In genomic region chr6:37634238-37634826, GRCh38 we compare ENCODE assay signal across 31 cellular contexts.
"Had no signal": no experiment of that assay in that cellular context is flagged by ENCODE, and none has a peak within 500 bp of the region (broad histone marks: within the 10 kb centered on the region; RNA-seq: fewer than 3 reads in every experiment).

No MANE protein-coding gene starts in this region.

- ATAC-seq: activated naive CD4-positive, alpha-beta T cell treated with anti-CD3 and anti-CD28 coated beads, Interleukin-2, amount 50 U/mL, for 72 hours; activated T-cell treated with anti-CD3 and anti-CD28 coated beads, Interleukin-2, amount 50 U/mL, for 72 hours; foreskin keratinocyte; lower lobe of right lung; natural killer cell treated with Interleukin-12 subunit alpha and Interleukin-12 subunit beta and Interleukin-15 and Interleukin-18, amount 100 ng/mL, for 72 hours; stimulated activated naive B cell treated with anti-CD40 and anti-IgM and Interleukin-4, amounts not matched to agents 10 μg/mL and 1 μg/mL and 100 μg/mL, for 72 hours; WTC11 had no signal

- H3K4me3 ChIP-seq: cardiac muscle cell, esophagus muscularis mucosa, heart right ventricle, lower lobe of right lung, ovary, prostate gland, smooth muscle cell, stomach, thyroid gland, upper lobe of left lung had no signal

- H3K36me3 ChIP-seq: cardiac muscle cell, esophagus muscularis mucosa, heart right ventricle, lower lobe of right lung, neutrophil, ovary, prostate gland, stomach, thyroid gland, upper lobe of left lung had no signal

- H3K4me1 ChIP-seq: esophagus muscularis mucosa, lower lobe of right lung, prostate gland, stomach, thyroid gland, upper lobe of left lung had no signal

- H3K9me3 Mint-ChIP-seq: activated naive CD4-positive, alpha-beta T cell treated with anti-CD3 and anti-CD28 coated beads, Interleukin-2, amount 50 U/mL, for 72 hours; activated T-cell treated with anti-CD3 and anti-CD28 coated beads, Interleukin-2, amount 50 U/mL, for 72 hours; dendritic cell treated with granulocyte-macrophage colony-stimulating factor and Interleukin-4, amounts not matched to agents 40 ng/mL and 50 ng/mL, for 4 days; endodermal cell; natural killer cell treated with Interleukin-12 subunit alpha and Interleukin-12 subunit beta and Interleukin-15 and Interleukin-18, amount 100 ng/mL, for 72 hours; stimulated activated naive B cell treated with anti-CD40 and anti-IgM and Interleukin-4, amounts not matched to agents 10 μg/mL and 1 μg/mL and 100 μg/mL, for 72 hours; T-helper 1 cell treated with Interleukin-12 subunit alpha and Interleukin-12 subunit beta and Interleukin-4 antibody, amounts not matched to agents 30 μg/mL and 1 μg/mL, for 36 hours; WTC11 had no signal

- DNase-seq: activated CD4-positive, alpha-beta T cell treated with anti-CD3 and anti-CD28 coated beads for 1 hour; activated CD4-positive, alpha-beta T cell treated with anti-CD3 and anti-CD28 coated beads, Interleukin-2, amount 50 U/mL, for 4 hours; activated naive CD4-positive, alpha-beta T cell; activated T-cell treated with anti-CD3 and anti-CD28 coated beads for 4 hours; activated T-cell treated with anti-CD3 and anti-CD28 coated beads, Interleukin-2, amount 50 U/mL, for 72 hours; endodermal cell; foreskin keratinocyte; heart right ventricle; lower lobe of right lung; mesendoderm; ovary; retina; stimulated activated CD4-positive, alpha-beta T cell treated with anti-CD3 and anti-CD28 coated beads, Interleukin-1b, Interleukin-23, amount 100 ng/mL, for 48 hours; stimulated activated CD4-positive, alpha-beta T cell treated with anti-CD3 and anti-CD28 coated beads, Interleukin-4, amount 100 ng/mL, for 4 hours; stimulated activated CD8-positive, alpha-beta memory T cell treated with anti-CD3 and anti-CD28 coated beads, Interleukin-4, amount 100 ng/mL, for 48 hours; stimulated activated naive B cell treated with anti-CD40 and anti-IgM and Interleukin-4, amounts not matched to agents 10 μg/mL and 1 μg/mL and 100 μg/mL, for 72 hours; stomach; SW 1271; T-helper 9 cell; thyroid gland; upper lobe of left lung had no signal

- H3K27me3 Mint-ChIP-seq: natural killer cell treated with Interleukin-12 subunit alpha and Interleukin-12 subunit beta and Interleukin-15 and Interleukin-18, amount 100 ng/mL, for 72 hours had no signal

- H3K27me3 ChIP-seq: cardiac muscle cell, esophagus muscularis mucosa, foreskin keratinocyte, heart right ventricle, ovary, stomach, thyroid gland, upper lobe of left lung had no signal

- H3K4me3 Mint-ChIP-seq: activated T-cell treated with anti-CD3 and anti-CD28 coated beads, Interleukin-2, amount 50 U/mL, for 72 hours; dendritic cell treated with granulocyte-macrophage colony-stimulating factor and Interleukin-4, amounts not matched to agents 40 ng/mL and 50 ng/mL, for 4 days; endodermal cell; natural killer cell treated with Interleukin-12 subunit alpha and Interleukin-12 subunit beta and Interleukin-15 and Interleukin-18, amount 100 ng/mL, for 72 hours; stimulated activated naive B cell treated with anti-CD40 and anti-IgM and Interleukin-4, amounts not matched to agents 10 μg/mL and 1 μg/mL and 100 μg/mL, for 72 hours; T-helper 1 cell treated with Interleukin-12 subunit alpha and Interleukin-12 subunit beta and Interleukin-4 antibody, amounts not matched to agents 30 μg/mL and 1 μg/mL, for 36 hours; WTC11 had no signal

- H3K4me2 ChIP-seq: smooth muscle cell had no signal

- H3K9me3 ChIP-seq: esophagus muscularis mucosa, heart right ventricle, lower lobe of right lung, neutrophil, ovary, prostate gland, stomach, thyroid gland, upper lobe of left lung had no signal

- H3K27ac Mint-ChIP-seq: activated T-cell treated with anti-CD3 and anti-CD28 coated beads, Interleukin-2, amount 50 U/mL, for 72 hours; dendritic cell treated with granulocyte-macrophage colony-stimulating factor and Interleukin-4, amounts not matched to agents 40 ng/mL and 50 ng/mL, for 4 days; endodermal cell; natural killer cell treated with Interleukin-12 subunit alpha and Interleukin-12 subunit beta and Interleukin-15 and Interleukin-18, amount 100 ng/mL, for 72 hours; stimulated activated naive B cell treated with anti-CD40 and anti-IgM and Interleukin-4, amounts not matched to agents 10 μg/mL and 1 μg/mL and 100 μg/mL, for 72 hours; T-helper 1 cell treated with Interleukin-12 subunit alpha and Interleukin-12 subunit beta and Interleukin-4 antibody, amounts not matched to agents 30 μg/mL and 1 μg/mL, for 36 hours; WTC11 had no signal

- H3K4me1 Mint-ChIP-seq: endodermal cell, WTC11 had no signal

- H3K27ac ChIP-seq: cardiac muscle cell, esophagus muscularis mucosa, foreskin keratinocyte, heart right ventricle, lower lobe of right lung, neutrophil, ovary, prostate gland, stomach, thyroid gland, upper lobe of left lung had no signal

- H3K36me3 Mint-ChIP-seq: activated naive CD4-positive, alpha-beta T cell treated with anti-CD3 and anti-CD28 coated beads, Interleukin-2, amount 50 U/mL, for 72 hours; natural killer cell treated with Interleukin-12 subunit alpha and Interleukin-12 subunit beta and Interleukin-15 and Interleukin-18, amount 100 ng/mL, for 72 hours; WTC11 had no signal
